In the genomic region with DNA sequence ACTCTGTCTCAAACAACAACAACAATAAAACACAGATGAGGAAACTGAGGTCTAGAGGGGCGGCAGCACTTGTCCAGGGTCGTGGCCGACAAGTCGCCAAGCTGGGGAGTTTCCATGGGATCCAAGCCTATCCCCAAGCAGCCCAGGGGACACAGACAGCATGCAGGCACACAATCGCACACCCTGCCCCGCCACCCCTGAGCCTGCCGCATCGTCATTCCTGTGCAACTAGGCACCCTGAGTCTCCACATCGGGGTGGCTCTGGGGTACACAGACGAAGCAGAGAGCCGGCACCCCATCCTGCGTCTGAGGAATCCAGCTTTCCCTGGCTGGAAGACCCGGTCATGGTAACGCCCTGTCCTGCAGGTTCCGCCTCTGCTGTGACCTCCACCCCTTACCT, we compare ENCODE assay signal across 12 cellular contexts. TPM values are rescaled to one million over a fixed set of nuclear protein-coding genes. Genes with fewer than 3 reads are reported as not detected.
DNase-seq lines count a peak whose midpoint lies in the region; ATAC-seq and TF ChIP-seq lines count a peak whose summit lies in the region.
"Had no signal": no experiment of that assay in that cellular context is flagged by ENCODE, and none has a peak within 500 bp of the region (broad histone marks: within the 10 kb centered on the region; RNA-seq: fewer than 3 reads in every experiment).

No MANE protein-coding gene starts in this region.

- H3K27me3 Mint-ChIP-seq in stimulated activated naive CD8-positive, alpha-beta T cell treated with anti-CD3 and anti-CD28 coated beads, Interleukin-15, Interleukin-2, amounts not matched to agents 100 ng/mL and 50 ng/mL, for 24 hours: no peaks in the 10 kb centered on the region
- no peaks in the 10 kb centered on the region for H3K27me3 Mint-ChIP-seq in naive thymus-derived CD8-positive, alpha-beta T cell

- TF ChIP-seq EP300 in gastroesophageal sphincter (IDR thresholded peaks at IDR 0.05): no peak

- H3K36me3 Mint-ChIP-seq in stimulated activated naive CD8-positive, alpha-beta T cell treated with anti-CD3 and anti-CD28 coated beads, Interleukin-15, Interleukin-2, amounts not matched to agents 100 ng/mL and 50 ng/mL, for 24 hours (ENCODE audit: low read depth): no peaks in the 10 kb centered on the region
- no peaks in the 10 kb centered on the region for H3K36me3 Mint-ChIP-seq in naive thymus-derived CD8-positive, alpha-beta T cell
- H3K36me3 Mint-ChIP-seq: brain had no signal

- peak overlapping the region; percentile 100 for H3K27ac ChIP-seq in RWPE1
- no peak overlapping the region for H3K27ac ChIP-seq in gastroesophageal sphincter
- H3K27ac ChIP-seq: pancreas, right lobe of liver had no signal

- 80 to 81% methylated on average over 1 to 11 of the region's 15 CpGs for WGBS in gastroesophageal sphincter (ENCODE audit: low coverage in 1 of 2), 2 donors

- no peak overlapping the region for H3K4me3 ChIP-seq in gastroesophageal sphincter
- H3K4me3 ChIP-seq: pancreas, right lobe of liver, vagina had no signal

- intact Hi-C loops in sciatic nerve (cut with DNase I): no loop called here

- H3K4me1 ChIP-seq in gastroesophageal sphincter: peaks cover 0 to 82% (median 37%) of the 10 kb centered on the region in 3 donors

- H3K9me3 ChIP-seq in gastroesophageal sphincter: no peaks in the 10 kb centered on the region
- H3K9me3 ChIP-seq: lower lobe of right lung, pancreas, right lobe of liver, vagina had no signal

- TF ChIP-seq POLR2A in gastroesophageal sphincter (IDR thresholded peaks at IDR 0.05): no peak

- TF ChIP-seq CTCF in RWPE1 (conservative IDR thresholded peaks at IDR 0.05; ENCODE audit: low read depth) (no peak), gastroesophageal sphincter (IDR thresholded peaks at IDR 0.05) (no peak)

- H3K4me3 Mint-ChIP-seq in stimulated activated naive CD8-positive, alpha-beta T cell treated with anti-CD3 and anti-CD28 coated beads, Interleukin-15, Interleukin-2, amounts not matched to agents 100 ng/mL and 50 ng/mL, for 24 hours: peak overlapping the region; percentile 60
- peak overlapping the region in 2 of 10 donors; percentile 84 to 85 for H3K4me3 Mint-ChIP-seq in naive thymus-derived CD8-positive, alpha-beta T cell

- no peak for ATAC-seq in stimulated activated naive CD8-positive, alpha-beta T cell treated with anti-CD3 and anti-CD28 coated beads, Interleukin-15, Interleukin-2, amounts not matched to agents 100 U/mL and 50 U/mL, for 24 hours
- ATAC-seq in naive thymus-derived CD8-positive, alpha-beta T cell: no peak
- ATAC-seq in gastroesophageal sphincter: no peak
- no peak for ATAC-seq in sciatic nerve

- peak overlapping the region; percentile 76 for H3K27ac Mint-ChIP-seq in stimulated activated naive CD8-positive, alpha-beta T cell treated with anti-CD3 and anti-CD28 coated beads, Interleukin-15, Interleukin-2, amounts not matched to agents 100 ng/mL and 50 ng/mL, for 24 hours
- H3K27ac Mint-ChIP-seq in naive thymus-derived CD8-positive, alpha-beta T cell: peak overlapping the region in 6 of 10 donors; percentile 59 to 96 (median 93)

- no peaks in the 10 kb centered on the region for H3K27me3 ChIP-seq in gastroesophageal sphincter
- H3K27me3 ChIP-seq: pancreas, right lobe of liver, vagina had no signal

- DNase-seq in stimulated activated naive CD8-positive, alpha-beta T cell treated with anti-CD3 and anti-CD28 coated beads, Interleukin-15, Interleukin-2, amounts not matched to agents 100 U/mL and 50 U/mL, for 24 hours: no peak
- no peak for DNase-seq in RWPE1 (ENCODE audit: low spot score)
- no peak for DNase-seq in naive thymus-derived CD8-positive, alpha-beta T cell
- no peak for DNase-seq in sciatic nerve (ENCODE audit: low spot score)
- DNase-seq in NCI-H526 treated with DMSO at 0.1 percent for 48 hours (lab: John Stamatoyannopoulos, UW): no peak

- POLR2A ChIA-PET in RWPE1 (lab: Yijun Ruan, JAX; ENCODE audit: low non-redundant PET): no interaction called here
- POLR2A ChIA-PET in naive thymus-derived CD8-positive, alpha-beta T cell (lab: Charles Lee): interaction anchor here (0.8 to 1.5 kb wide), 2 partner anchors 36 to 139 kb away, joined by 3 to 4 read pairs; no protein-coding TSS in a partner anchor

- no peaks in the 10 kb centered on the region for H3K9me3 Mint-ChIP-seq in stimulated activated naive CD8-positive, alpha-beta T cell treated with anti-CD3 and anti-CD28 coated beads, Interleukin-15, Interleukin-2, amounts not matched to agents 100 ng/mL and 50 ng/mL, for 24 hours
- H3K9me3 Mint-ChIP-seq in naive thymus-derived CD8-positive, alpha-beta T cell: no peaks in the 10 kb centered on the region

- CTCF ChIA-PET in RWPE1 (lab: Yijun Ruan, JAX): interaction anchor here (0.6 to 4.2 kb wide), 9 partner anchors 12 to 144 kb away, joined by 3 to 47 read pairs (median 5); no protein-coding TSS in a partner anchor

- no peaks in the 10 kb centered on the region for H3K36me3 ChIP-seq in gastroesophageal sphincter
- H3K36me3 ChIP-seq: lower lobe of right lung, pancreas, right lobe of liver, vagina had no signal

- H3K4me1 Mint-ChIP-seq in stimulated activated naive CD8-positive, alpha-beta T cell treated with anti-CD3 and anti-CD28 coated beads, Interleukin-15, Interleukin-2, amounts not matched to agents 100 ng/mL and 50 ng/mL, for 24 hours (ENCODE audit: low read depth): peaks cover 53% of the 10 kb centered on the region
- H3K4me1 Mint-ChIP-seq in naive thymus-derived CD8-positive, alpha-beta T cell: peaks cover 31 to 57% (median 48%) of the 10 kb centered on the region in 4 donors

RNA-seq across cellular contexts. Expression of a gene that starts 29.2 kb away (rescaled TPM):
- 1,000 to 10,000 TPM; 2,640 to 2,674 TPM for total RNA-seq in naive thymus-derived CD8-positive, alpha-beta T cell
- over 10,000 TPM; 13,269 to 13,922 (median 13,518) TPM for polyA plus RNA-seq in naive thymus-derived CD8-positive, alpha-beta T cell
- total RNA-seq in gastroesophageal sphincter (over 10,000 TPM in 1 of 4 donors, 1,000 to 10,000 TPM in 3; 4,936 to 13,281 (median 6,781) TPM), sciatic nerve (3,456 TPM)

RNA-seq across cellular contexts. Expression of a gene that starts 33.0 kb away (rescaled TPM):
- 1 to 10 TPM; 1.3 to 1.7 TPM for total RNA-seq in naive thymus-derived CD8-positive, alpha-beta T cell
- under 1 TPM in 1 of 3 donors, not detected in 2; 0.08 TPM for polyA plus RNA-seq in naive thymus-derived CD8-positive, alpha-beta T cell
- total RNA-seq in gastroesophageal sphincter (10 to 100 TPM in 3 of 4 donors, 1 to 10 TPM in 1; 6.5 to 32.0 (median 26.3) TPM), sciatic nerve (118 TPM)

RNA-seq across cellular contexts. Expression of a gene that starts 46.0 kb away (rescaled TPM):
- 1 to 10 TPM; 8.1 to 9.1 TPM for total RNA-seq in naive thymus-derived CD8-positive, alpha-beta T cell
- polyA plus RNA-seq in naive thymus-derived CD8-positive, alpha-beta T cell: 1 to 10 TPM in 1 of 3 donors, under 1 TPM in 2; 0.47 to 1.1 (median 0.87) TPM
- total RNA-seq in gastroesophageal sphincter: 10 to 100 TPM in 1 of 4 donors, 1 to 10 TPM in 3; 5.8 to 11.8 (median 8.2) TPM
- 9.9 TPM for total RNA-seq in sciatic nerve
